ENCODE assay signal across 29 cellular contexts in the genomic region with DNA sequence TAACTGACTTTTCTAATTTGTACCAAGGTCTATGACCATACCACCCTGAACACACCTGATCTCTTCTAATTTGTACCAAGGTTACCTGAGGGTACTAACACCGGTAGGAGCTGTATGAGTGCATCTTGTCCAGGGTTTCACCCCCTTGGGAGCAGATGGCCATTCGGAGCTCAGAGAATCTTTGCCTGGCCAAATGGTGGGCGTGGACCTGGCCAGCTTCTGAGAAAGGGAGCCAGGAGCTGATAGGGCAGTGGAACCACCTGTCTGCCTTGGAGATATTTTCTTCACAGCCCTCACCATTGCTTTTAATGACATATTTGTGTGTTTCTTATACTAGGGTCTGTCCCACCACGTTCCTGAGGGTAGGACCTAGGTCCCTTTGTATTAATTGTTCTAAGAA.
"Had no signal": no experiment of that assay in that cellular context is flagged by ENCODE, and none has a peak within 500 bp of the region (broad histone marks: within the 10 kb centered on the region; RNA-seq: fewer than 3 reads in every experiment).

No MANE protein-coding gene starts in this region.

- DNase-seq: activated CD4-positive, alpha-beta T cell treated with anti-CD3 and anti-CD28 coated beads for 36 hours; activated CD4-positive, alpha-beta T cell treated with anti-CD3 and anti-CD28 coated beads, Interleukin-2, amount 10 ng/mL, durations not matched to agents 7 days and 5 days; activated CD4-positive, alpha-beta T cell treated with anti-CD3 and anti-CD28 coated beads, Interleukin-2, amount 50 U/mL, for 48 hours; activated CD8-positive, alpha-beta memory T cell treated with anti-CD3 and anti-CD28 coated beads, Interleukin-2, amount 50 U/mL, for 48 hours; activated CD8-positive, alpha-beta T cell treated with anti-CD3 and anti-CD28 coated beads, Interleukin-2, amount 10 ng/mL, durations not matched to agents 7 days and 5 days; activated effector memory CD4-positive, alpha-beta T cell treated with Interleukin-2 at 50 U/mL for 16 hours; activated naive CD4-positive, alpha-beta T cell treated with anti-CD3 and anti-CD28 coated beads, Interleukin-2, amount 10 ng/mL, durations not matched to agents 7 days and 5 days; activated naive CD8-positive, alpha-beta T cell treated with anti-CD3 and anti-CD28 coated beads, Interleukin-2, amount 50 U/mL, for 24 hours; activated T-cell treated with anti-CD3 and anti-CD28 coated beads, Interleukin-2, amount 50 U/mL, for 48 hours; anterior cingulate cortex; Karpas-422; KBM-7; NCI-H1105; NCI-H1417 treated with DMSO at 0.1 percent for 48 hours; NCI-H187 treated with DMSO at 0.1 percent for 48 hours; NCI-H2081; NCI-H2171 treated with DMSO at 0.1 percent for 48 hours; NCI-H2227 treated with DMSO at 0.1 percent for 48 hours; NCI-H446; NCI-H510A treated with DMSO at 0.1 percent for 48 hours; NCI-H526 treated with DMSO at 0.1 percent for 48 hours; NCI-H774; SIG-M5; T-helper 1 cell; T1000 had no signal

- ATAC-seq: activated CD4-positive, alpha-beta T cell treated with anti-CD3 and anti-CD28 coated beads for 36 hours; activated CD4-positive, CD25-positive, alpha-beta regulatory T cell treated with anti-CD3 and anti-CD28 coated beads, Interleukin-2, amount 50 U/mL, for 24 hours; activated CD8-positive, alpha-beta T cell treated with anti-CD3 and anti-CD28 coated beads, Interleukin-2, amount 10 ng/mL, durations not matched to agents 7 days and 5 days; activated naive CD8-positive, alpha-beta T cell treated with anti-CD3 and anti-CD28 coated beads, Interleukin-2, amount 50 U/mL, for 24 hours; Panc1; SK-N-SH treated with all-trans-retinoic acid at 6 μM for 48 hours; WTC11 had no signal
